6 cellular contexts compared by ENCODE assay signal in genomic region chr10:106910666-106911065, GRCh38.
"Had no signal": no experiment of that assay in that cellular context is flagged by ENCODE, and none has a peak within 500 bp of the region (broad histone marks: within the 10 kb centered on the region; RNA-seq: fewer than 3 reads in every experiment).

No MANE protein-coding gene starts in this region.

- H3K4me3 ChIP-seq: HAP-1 had no signal

- H3K4me3 Mint-ChIP-seq: IgD-negative memory B cell had no signal

- H3K9me3 ChIP-seq: HAP-1 had no signal

- DNase-seq: GOT3, H7, KBM-7 had no signal

- H3K36me3 Mint-ChIP-seq: IgD-negative memory B cell had no signal

- H3K27ac Mint-ChIP-seq: IgD-negative memory B cell had no signal

- ATAC-seq: HCT116 had no signal

- H3K4me1 ChIP-seq: HAP-1 had no signal

- H3K4me1 Mint-ChIP-seq: IgD-negative memory B cell had no signal

- H3K36me3 ChIP-seq: HAP-1 had no signal
